Comparison of ENCODE assay signal across 14 cellular contexts in the genomic region with DNA sequence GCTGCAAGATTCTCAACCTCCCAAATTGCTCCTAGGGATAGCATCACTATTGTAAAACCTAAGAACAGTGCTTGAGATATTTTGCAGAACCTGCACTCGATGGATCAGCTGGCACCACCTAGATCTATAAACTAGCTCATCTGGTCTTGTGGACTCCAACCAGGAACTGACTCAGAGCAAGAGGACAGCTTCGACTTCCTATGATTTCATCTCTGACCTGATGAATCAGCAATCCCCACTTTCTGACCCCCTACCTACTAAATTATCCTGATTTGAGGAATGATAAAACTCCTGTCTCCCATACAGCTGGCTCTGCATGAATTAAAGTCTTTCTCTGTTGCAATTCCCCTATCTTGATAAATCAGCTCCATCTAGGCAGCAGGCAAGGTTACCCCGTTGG.
DNase-seq lines count a peak whose midpoint lies in the region; ATAC-seq and TF ChIP-seq lines count a peak whose summit lies in the region.
"Had no signal": no experiment of that assay in that cellular context is flagged by ENCODE, and none has a peak within 500 bp of the region (broad histone marks: within the 10 kb centered on the region; RNA-seq: fewer than 3 reads in every experiment).

No MANE protein-coding gene starts in this region.

- no peaks in the 10 kb centered on the region for H4K20me1 ChIP-seq in osteoblast (ENCODE audit: insufficient read depth, low read length)

- no peaks in the 10 kb centered on the region for H3K27me3 Mint-ChIP-seq in CD4-positive, alpha-beta T cell

- peaks cover 8% of the 10 kb centered on the region for H3K4me1 ChIP-seq in osteoblast (ENCODE audit: insufficient read depth, low read length)

- H3K27ac Mint-ChIP-seq in CD4-positive, alpha-beta T cell = no peak overlapping the region
- H3K27ac Mint-ChIP-seq: H9 had no signal

- CTCF ChIA-PET in CD4-positive, alpha-beta T cell (lab: Charles Lee) = no interaction called here

- H3K9me3 Mint-ChIP-seq in CD4-positive, alpha-beta T cell = no peaks in the 10 kb centered on the region

- peak overlapping the region; percentile 36 for H3K27ac ChIP-seq in epithelial cell of prostate
- H3K27ac ChIP-seq in osteoblast (ENCODE audit: low read depth, low read length) = no peak overlapping the region
- H3K27ac ChIP-seq in CD4-positive, alpha-beta T cell (ENCODE audit: low read depth, low read length) = no peak overlapping the region
- H3K27ac ChIP-seq: neutrophil had no signal

- no peaks in the 10 kb centered on the region for H3K36me3 Mint-ChIP-seq in CD4-positive, alpha-beta T cell (ENCODE audit: low read depth)

- no peaks in the 10 kb centered on the region for H3K27me3 ChIP-seq in osteoblast (ENCODE audit: insufficient read depth, low read length)
- H3K27me3 ChIP-seq in CD4-positive, alpha-beta T cell (ENCODE audit: control insufficient read depth, insufficient read depth, low read length) = no peaks in the 10 kb centered on the region
- H3K27me3 ChIP-seq: neutrophil had no signal

- ATAC-seq in CD4-positive, alpha-beta T cell (ENCODE audit: poor library complexity) = no peak
- ATAC-seq: stimulated activated naive CD8-positive, alpha-beta T cell treated with anti-CD3 and anti-CD28 coated beads, Interleukin-15, Interleukin-2, amounts not matched to agents 100 U/mL and 50 U/mL, for 24 hours had no signal

- peak; percentile 11 for DNase-seq in ELF-1 (ENCODE audit: low read depth, low spot score)
- peak; percentile 60 for DNase-seq in epithelial cell of prostate (ENCODE audit: low read depth, low spot score)
- DNase-seq in osteoblast (ENCODE audit: insufficient read length, low spot score, missing footprints) = peak; percentile 62
- no peak for DNase-seq in NCI-H2029 treated with DMSO at 0.1 percent for 48 hours (lab: John Stamatoyannopoulos, UW)
- DNase-seq in activated naive CD4-positive, alpha-beta T cell treated with anti-CD3 and anti-CD28 coated beads, Interleukin-2, amount 50 U/mL, for 16 hours = no peak
- DNase-seq in activated T-cell treated with anti-CD3 and anti-CD28 coated beads, Interleukin-2, amount 50 U/mL, for 48 hours = no peak
- DNase-seq in CD4-positive, alpha-beta T cell = no peak
- DNase-seq: caudate nucleus; H9; Karpas-422; NCI-H446; stimulated activated naive CD8-positive, alpha-beta T cell treated with anti-CD3 and anti-CD28 coated beads, Interleukin-15, Interleukin-2, amounts not matched to agents 100 U/mL and 50 U/mL, for 24 hours had no signal

- POLR2A ChIA-PET in CD4-positive, alpha-beta T cell (lab: Charles Lee) = no interaction called here

- no peak overlapping the region for H3K4me2 ChIP-seq in osteoblast (ENCODE audit: insufficient read depth, low read length)

- H3K36me3 ChIP-seq in osteoblast (ENCODE audit: insufficient read depth, low read length) = no peaks in the 10 kb centered on the region
- H3K36me3 ChIP-seq: neutrophil had no signal

- H3K4me3 Mint-ChIP-seq in CD4-positive, alpha-beta T cell = no peak overlapping the region
- H3K4me3 Mint-ChIP-seq: H9 had no signal

- intact Hi-C loops in CD4-positive, alpha-beta T cell (cut with DNase I, micrococcal nuclease) = no loop called here

- H3K9me3 ChIP-seq in osteoblast (ENCODE audit: low read depth, low read length) = no peaks in the 10 kb centered on the region
- no peaks in the 10 kb centered on the region for H3K9me3 ChIP-seq in CD4-positive, alpha-beta T cell (ENCODE audit: control insufficient read depth, low read length)
- H3K9me3 ChIP-seq: neutrophil had no signal

- peak overlapping the region; percentile 1 for H2AFZ ChIP-seq in osteoblast (ENCODE audit: low read length)

- H3K4me3 ChIP-seq in osteoblast (ENCODE audit: insufficient read depth, low read length) = no peak overlapping the region

- H3K79me2 ChIP-seq in osteoblast (ENCODE audit: insufficient read depth, low read length) = no peaks in the 10 kb centered on the region

- H3K4me1 Mint-ChIP-seq in CD4-positive, alpha-beta T cell (ENCODE audit: low read depth) = no peaks in the 10 kb centered on the region

- no peak for TF ChIP-seq CTCF in osteoblast (IDR thresholded peaks at IDR 0.05; ENCODE audit: extremely low read depth, low read depth, low read length)
- no peak for TF ChIP-seq CTCF in CD4-positive, alpha-beta T cell (IDR thresholded peaks at IDR 0.05)

TF ChIP-seq in PFSK-1, 5 proteins besides CTCF, POLR2A, EP300 and RAD21:
- TF ChIP-seq SIN3A (IDR thresholded peaks at IDR 0.05; ENCODE audit: borderline replicate concordance, insufficient read depth, low read length) (0 out of 2 replicates have a peak, but pooled peaks have one; percentile 30), FOXP2 (optimal IDR thresholded peaks at IDR 0.05; ENCODE audit: borderline replicate concordance, extremely low read depth, extremely low read length, insufficient read depth) (no peak)

Comparison
In these comparisons a context has a peak if more than half of its experiments do, and no peak if none do; other contexts are left out.
1. DNase-seq: peak in ELF-1 (single experiment), epithelial cell of prostate (single experiment) and osteoblast (single experiment); none in NCI-H2029 treated with DMSO at 0.1 percent for 48 hours (single experiment), activated naive CD4-positive, alpha-beta T cell treated with anti-CD3 and anti-CD28 coated beads, Interleukin-2, amount 50 U/mL, for 16 hours (single experiment), activated T-cell treated with anti-CD3 and anti-CD28 coated beads, Interleukin-2, amount 50 U/mL, for 48 hours (0 of 2) and CD4-positive, alpha-beta T cell (0 of 10).